Comparison of ENCODE assay signal across 1 cellular context in genomic region chr12:101792046-101792931, GRCh38.
TF ChIP-seq lines count a peak whose summit lies in the region.

No MANE protein-coding gene starts in this region.

TF ChIP-seq in endothelial cell of umbilical vein, 7 proteins besides CTCF, POLR2A, EP300 and RAD21 (continued from another document):
- TF ChIP-seq MAX (IDR thresholded peaks at IDR 0.05; ENCODE audit: insufficient read depth, insufficient read length) (no peak), FOS (IDR thresholded peaks at IDR 0.05; ENCODE audit: borderline replicate concordance, insufficient read depth, low read length) (no peak), GATA2 (IDR thresholded peaks at IDR 0.05; ENCODE audit: insufficient read depth, insufficient read length, low read depth, low read length) (no peak), JUN (IDR thresholded peaks at IDR 0.05; ENCODE audit: borderline replicate concordance, insufficient read depth, insufficient read length, low read depth) (no peak), MYC (IDR thresholded peaks at IDR 0.05; ENCODE audit: low read depth, low read length) (no peak)
TF ChIP-seq in endothelial cell of umbilical vein: peak in this region for 0.
